In genomic region chr9:107210775-107211174, GRCh38 we compare ENCODE assay signal across 1 cellular context.
TF ChIP-seq lines count a peak whose summit lies in the region.

No MANE protein-coding gene starts in this region.

TF ChIP-seq in H1, 55 proteins besides CTCF, POLR2A, EP300 and RAD21:
- TF ChIP-seq TAF7 (optimal IDR thresholded peaks at IDR 0.05; ENCODE audit: borderline replicate concordance, low read depth, low read length) (no peak), MAX (IDR thresholded peaks at IDR 0.05) (no peak), EZH2 (IDR thresholded peaks at IDR 0.05; ENCODE audit: low read depth, low read length, severe bottlenecking) (no peak), MAFK (IDR thresholded peaks at IDR 0.05; ENCODE audit: low read depth, low read length) (0 out of 2 replicates have a peak, but pooled peaks have one; percentile 6), CHD2 (IDR thresholded peaks at IDR 0.05; ENCODE audit: low read length) (no peak), RNF2 (IDR thresholded peaks at IDR 0.05; ENCODE audit: borderline replicate concordance, low read depth, low read length, missing control alignments, poor library complexity, severe bottlenecking) (no peak), NANOG (IDR thresholded peaks at IDR 0.05; ENCODE audit: insufficient read depth, low read depth, low read length, poor library complexity, severe bottlenecking) (no peak), BACH1 (IDR thresholded peaks at IDR 0.05; ENCODE audit: low read length) (0 out of 2 replicates have a peak, but pooled peaks have one; percentile 29), PHF8 (conservative IDR thresholded peaks at IDR 0.05; ENCODE audit: low read depth, low read length) (no peak), FOSL1 (IDR thresholded peaks at IDR 0.05; ENCODE audit: insufficient read depth, low read depth, low read length) (no peak)
- TF ChIP-seq, protein P1, sequence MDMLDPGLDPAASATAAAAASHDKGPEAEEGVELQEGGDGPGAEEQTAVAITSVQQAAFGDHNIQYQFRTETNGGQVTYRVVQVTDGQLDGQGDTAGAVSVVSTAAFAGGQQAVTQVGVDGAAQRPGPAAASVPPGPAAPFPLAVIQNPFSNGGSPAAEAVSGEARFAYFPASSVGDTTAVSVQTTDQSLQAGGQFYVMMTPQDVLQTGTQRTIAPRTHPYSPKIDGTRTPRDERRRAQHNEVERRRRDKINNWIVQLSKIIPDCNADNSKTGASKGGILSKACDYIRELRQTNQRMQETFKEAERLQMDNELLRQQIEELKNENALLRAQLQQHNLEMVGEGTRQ (IDR thresholded peaks at IDR 0.05; ENCODE audit: low read length): no peak
